In genomic region chr1:84164156-84164555, GRCh38 we compare ENCODE assay signal across 1 cellular context.
TF ChIP-seq lines count a peak whose summit lies in the region.

No MANE protein-coding gene starts in this region.

TF ChIP-seq in SK-N-SH treated with all-trans-retinoic acid at 6 μM for 48 hours, 23 proteins besides CTCF, POLR2A, EP300 and RAD21 (continued from another document):
- TF ChIP-seq TSHZ2 (CRISPR knock-in tag; IDR thresholded peaks at IDR 0.05), result no peak
- no peak for TF ChIP-seq CREB5 (CRISPR knock-in tag; IDR thresholded peaks at IDR 0.05; ENCODE audit: low read depth)
